ENCODE assay signal across 15 cellular contexts in the genomic region with DNA sequence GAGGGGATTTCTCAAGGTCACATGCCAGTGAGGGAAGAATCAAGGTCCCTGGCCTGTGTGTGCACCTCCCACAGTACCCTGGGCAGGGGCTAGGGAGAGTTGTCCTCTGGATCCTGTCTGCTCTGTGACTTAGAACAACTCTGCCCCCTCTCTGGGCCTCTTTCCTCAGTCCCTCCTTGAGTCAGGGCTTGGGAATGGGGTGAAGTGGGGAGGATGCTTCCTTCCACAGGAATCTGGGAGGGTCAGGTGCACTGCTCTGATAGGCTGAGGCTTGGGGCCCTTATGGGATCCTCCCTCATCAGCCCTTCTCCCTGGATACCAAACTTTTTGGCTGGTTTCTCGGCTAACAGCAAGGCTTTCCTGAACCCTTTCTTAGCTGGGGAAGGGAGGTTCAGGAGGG. TPM values are rescaled to one million over a fixed set of nuclear protein-coding genes. Genes with fewer than 3 reads are reported as not detected.
DNase-seq lines count a peak whose midpoint lies in the region; ATAC-seq, FAIRE-seq and TF ChIP-seq lines count a peak whose summit lies in the region.
"Had no signal": no experiment of that assay in that cellular context is flagged by ENCODE, and none has a peak within 500 bp of the region (broad histone marks: within the 10 kb centered on the region; RNA-seq: fewer than 3 reads in every experiment).

No MANE protein-coding gene starts in this region.

- no peak overlapping the region for H3K27ac Mint-ChIP-seq in brain
- H3K27ac Mint-ChIP-seq: memory B cell had no signal

- H3K4me1 Mint-ChIP-seq in brain = peaks cover 69% of the 10 kb centered on the region

- no peak for TF ChIP-seq CTCF in HepG2 (CRISPR knock-in tag; IDR thresholded peaks at IDR 0.05)
- TF ChIP-seq CTCF in right lobe of liver (IDR thresholded peaks at IDR 0.05) = no peak
- TF ChIP-seq CTCF in brain (conservative IDR thresholded peaks at IDR 0.05) = no peak
- no peak for TF ChIP-seq CTCF in smooth muscle cell (IDR thresholded peaks at IDR 0.05; ENCODE audit: borderline replicate concordance, insufficient read depth, poor library complexity, severe bottlenecking)

- H3K9ac ChIP-seq in HepG2 (ENCODE audit: insufficient read depth, low read depth, low read length) (peak overlapping the region; percentile 95), iPS-20b (ENCODE audit: low read depth, low read length) (0 out of 2 replicates have a peak overlapping the region, but pooled peaks have one; percentile 33), smooth muscle cell (ENCODE audit: low read depth) (no peak overlapping the region)

- H3K9me3 ChIP-seq in HepG2 (ENCODE audit: low read length) (no peaks in the 10 kb centered on the region), right lobe of liver (no peaks in the 10 kb centered on the region), iPS-20b (ENCODE audit: insufficient read depth, low read depth, low read length) (no peaks in the 10 kb centered on the region), smooth muscle cell (replicated peaks; ENCODE audit: low read depth) (no peaks in the 10 kb centered on the region)
- H3K9me3 ChIP-seq: BE2C, spleen had no signal

- H2AFZ ChIP-seq in HepG2 (ENCODE audit: low read length) = no peak overlapping the region
- no peak overlapping the region for H2AFZ ChIP-seq in smooth muscle cell (ENCODE audit: low read depth)

- H3K27me3 Mint-ChIP-seq in brain = peaks cover 35% of the 10 kb centered on the region

- H3K27me3 ChIP-seq in HepG2 (ENCODE audit: control insufficient read depth in 1 of 2, insufficient read depth in 2 of 2, low read length in 2 of 2) (no peaks in the 10 kb centered on the region; a peak in 1 of 5 replicates), right lobe of liver (no peaks in the 10 kb centered on the region), iPS-20b (ENCODE audit: insufficient read depth, low read length) (peaks cover 26% of the 10 kb centered on the region), smooth muscle cell (ENCODE audit: low read depth) (no peaks in the 10 kb centered on the region)

- no peaks in the 10 kb centered on the region for H3K36me3 Mint-ChIP-seq in brain
- H3K36me3 Mint-ChIP-seq: memory B cell had no signal

- POLR2A ChIA-PET in HepG2 (lab: Yijun Ruan, JAX) = interaction anchor here (0.6 to 12.9 kb wide), 17 partner anchors 9 to 288 kb away, joined by 3 to 253 read pairs (median 7); partner anchors contain the start of genes GPATCH3, GPN2, KDF1 and NR0B2

- H4K20me1 ChIP-seq in HepG2 (ENCODE audit: insufficient read depth, low read length) (peaks cover 67% of the 10 kb centered on the region), smooth muscle cell (ENCODE audit: low read depth) (peaks cover 12% of the 10 kb centered on the region)

- peaks cover 18% of the 10 kb centered on the region for H3F3A ChIP-seq in smooth muscle cell (ENCODE audit: low read depth)

- H3K27ac ChIP-seq in HepG2 (ENCODE audit: extremely low read length, insufficient read depth, low read length) = no peak overlapping the region
- H3K27ac ChIP-seq in right lobe of liver = no peak overlapping the region
- H3K27ac ChIP-seq in iPS-20b (ENCODE audit: low read length) = no peak overlapping the region
- H3K27ac ChIP-seq in smooth muscle cell (ENCODE audit: low read depth) = no peak overlapping the region
- H3K27ac ChIP-seq: WERI-Rb-1 had no signal

- no TSS peak for BruUV-seq in HepG2 (replicated peaks; lab: Mats Ljungman, UMichigan)

- ATAC-seq in HepG2 (no peak), right lobe of liver (no peak)

- H3K9me3 Mint-ChIP-seq in brain = no peaks in the 10 kb centered on the region
- H3K9me3 Mint-ChIP-seq: memory B cell had no signal

- in situ Hi-C loops in HepG2 (cut with HindIII; ENCODE audit: extremely low pct_ligation_motif_present, low pct_unique_long_range_greater_than_20kb) = loop anchor here (5.0 kb wide), 1 partner anchor 34 kb away; the partner anchor contains the start of gene KDF1

- CTCF ChIA-PET in HepG2 (lab: Yijun Ruan, JAX; ENCODE audit: low intra/inter-chr PET ratio, low total read pairs) = no interaction called here

- H3K4me3 ChIP-seq in HepG2 (replicated peaks in 1 of 3; ENCODE audit: insufficient read depth in 1 of 3, low read depth in 2 of 3, low read length in 3 of 3) (peak overlapping the region; percentile 92 to 97 (median 96)), right lobe of liver (no peak overlapping the region), iPS-20b (ENCODE audit: low read length) (peak overlapping the region; percentile 83; the same call in 1 of the 2 replicates), smooth muscle cell (no peak overlapping the region)

- intact Hi-C loops in HepG2 (cut with micrococcal nuclease; ENCODE audit: unreplicated experiment) = no loop called here
- intact Hi-C loops in right lobe of liver (cut with DNase I) = no loop called here

- FAIRE-seq in HepG2 (lab: Jason Lieb, UNC) = peak; percentile 70
- FAIRE-seq: endometrium had no signal

- H3K4me2 ChIP-seq in HepG2 (ENCODE audit: low read depth, low read length) (peak overlapping the region; percentile 99), smooth muscle cell (no peak overlapping the region)

- no peak for DNase-seq in HepG2 (ENCODE audit: low spot score)
- no peak for DNase-seq in right lobe of liver
- no peak for DNase-seq in NOMO-1 (lab: John Stamatoyannopoulos, UW; ENCODE audit: unreplicated experiment in 2 of 2)
- no peak for DNase-seq in smooth muscle cell (lab: John Stamatoyannopoulos, UW; ENCODE audit: unreplicated experiment)
- no peak for DNase-seq in stimulated activated CD4-positive, alpha-beta T cell treated with anti-CD3 and anti-CD28 coated beads, Interleukin-2, amount 100 ng/mL, for 48 hours
- DNase-seq in CD1c-positive myeloid dendritic cell (ENCODE audit: extremely low spot score) = no peak
- DNase-seq: activated gamma-delta T cell treated with Interleukin-2 at 50 U/mL for 16 hours, BE2C, NCI-H2107, spleen had no signal

- peaks cover 34% of the 10 kb centered on the region for H3K79me2 ChIP-seq in HepG2 (ENCODE audit: insufficient read depth, low read length)
- no peaks in the 10 kb centered on the region for H3K79me2 ChIP-seq in smooth muscle cell (ENCODE audit: low read depth)

- H3K36me3 ChIP-seq in HepG2 (replicated peaks in 1 of 2; ENCODE audit: control insufficient read depth in 1 of 2, insufficient read depth in 2 of 2, low read length in 2 of 2) (0 out of 5 replicates have a peak, but pooled peaks cover 1 to 3% of the 10 kb centered on the region in 2 experiments), right lobe of liver (no peaks in the 10 kb centered on the region), iPS-20b (ENCODE audit: insufficient read depth, low read depth, low read length) (peaks cover 30% of the 10 kb centered on the region; the same call in 1 of the 2 replicates), smooth muscle cell (ENCODE audit: low read depth) (no peaks in the 10 kb centered on the region)
- H3K36me3 ChIP-seq: BE2C, spleen, WERI-Rb-1 had no signal

- TF ChIP-seq EP300 in HepG2 (IDR thresholded peaks at IDR 0.05; ENCODE audit: low read depth in 2 of 2, low read length in 2 of 2) (no peak), HepG2 (CRISPR knock-in tag; IDR thresholded peaks at IDR 0.05; ENCODE audit: borderline replicate concordance) (no peak)

- H3K4me3 Mint-ChIP-seq in brain = peak overlapping the region; percentile 85 to 90 (median 89)
- H3K4me3 Mint-ChIP-seq: memory B cell had no signal

- peaks cover 76% of the 10 kb centered on the region for H3K4me1 ChIP-seq in HepG2 (ENCODE audit: insufficient read depth, low read length)
- H3K4me1 ChIP-seq in right lobe of liver = peaks cover 0 to 8% (median 0%) of the 10 kb centered on the region in 4 donors
- peaks cover 43% of the 10 kb centered on the region for H3K4me1 ChIP-seq in iPS-20b (ENCODE audit: insufficient read depth, low read length)
- H3K4me1 ChIP-seq in smooth muscle cell (ENCODE audit: low read depth) = peaks cover 21% of the 10 kb centered on the region
- H3K4me1 ChIP-seq: BE2C had no signal

- 13% methylated on average over 1 of the region's 1 CpG for WGBS in HepG2 (ENCODE audit: low lambda C conversion rate)
- WGBS in right lobe of liver (ENCODE audit: insufficient coverage, low coverage, low lambda C conversion rate, missing lambda C conversion rate) = no CpG with 5 or more reads among the region's 1 CpG
- WGBS in smooth muscle cell (ENCODE audit: low lambda C conversion rate) = 89% methylated on average over 1 of the region's 1 CpG

- TF ChIP-seq RAD21 in HepG2 (CRISPR knock-in tag; IDR thresholded peaks at IDR 0.05) = no peak

- TF ChIP-seq POLR2A in HepG2 (IDR thresholded peaks at IDR 0.05; ENCODE audit: insufficient read depth in 1 of 2, low read depth in 2 of 2, low read length in 2 of 2) = no peak
- no peak for TF ChIP-seq POLR2A in right lobe of liver (IDR thresholded peaks at IDR 0.05)

RNA-seq across cellular contexts. Expression of gene TRNP1, which starts 2.5 kb away (rescaled TPM):
- total RNA-seq in HepG2 (2016; rRNA removed; fragmentation: Illumina TruSeq; extraction: Trizol) (35.6 and 42.0 TPM in 2 replicates), right lobe of liver (10 to 100 TPM in 2 of 6 experiments, 1 to 10 TPM in 4; 2.0 to 24.8 (median 6.7) TPM), smooth muscle cell (4.4 and 14.1 TPM in 2 replicates)
- 45.9 and 49.6 TPM in 2 replicates for total RNA-seq in HepG2 (2016; cell fraction: cytosol; rRNA removed; fragmentation: Illumina TruSeq; extraction: Trizol; ENCODE audit: low read depth)
- 32.9 and 43.5 TPM in 2 replicates for total RNA-seq in HepG2 (2016; cell fraction: insoluble cytoplasmic fraction; rRNA removed; fragmentation: Illumina TruSeq; extraction: Trizol)
- total RNA-seq in HepG2 (2016; cell fraction: membrane; rRNA removed; fragmentation: Illumina TruSeq; extraction: Trizol) = 78.4 and 79.4 TPM in 2 replicates
- 20.2 and 26.8 TPM in 2 replicates for total RNA-seq in HepG2 (2016; cell fraction: nucleus; rRNA removed; fragmentation: Illumina TruSeq; extraction: Trizol)
- polyA plus RNA-seq in HepG2 (2011; rRNA removed) (158 and 166 TPM in 2 replicates), brain (ENCODE audit: insufficient read depth, low read depth, low replicate concordance) (43.3 TPM), smooth muscle cell (18.6 and 19.9 TPM in 2 replicates)
- 196 and 254 TPM in 2 replicates for polyA plus RNA-seq in HepG2 (2011; cell fraction: cytosol; rRNA removed)
- 52.2 and 66.1 TPM in 2 replicates for polyA plus RNA-seq in HepG2 (2011; cell fraction: nucleus; rRNA removed)
- polyA plus RNA-seq in HepG2 (2012) = 56.7 and 66.7 TPM in 2 replicates
- 79.2 and 85.4 TPM in 2 replicates for polyA plus RNA-seq in HepG2 (2016; cell fraction: cytosol; fragmentation: Illumina TruSeq; extraction: Trizol; ENCODE audit: low read depth)
- 57.7 and 57.9 TPM in 2 replicates for polyA plus RNA-seq in HepG2 (2016; cell fraction: insoluble cytoplasmic fraction; fragmentation: Illumina TruSeq; extraction: Trizol; ENCODE audit: low read depth)
- polyA plus RNA-seq in HepG2 (2016; cell fraction: membrane; fragmentation: Illumina TruSeq; extraction: Trizol; ENCODE audit: low read depth) = 101 and 110 TPM in 2 replicates
- 41.5 and 46.3 TPM in 2 replicates for polyA plus RNA-seq in HepG2 (2016; cell fraction: nucleus; fragmentation: Illumina TruSeq; extraction: Trizol; ENCODE audit: insufficient read depth, low read depth)
- 0.21 and 97.7 TPM in 2 replicates for polyA minus RNA-seq in HepG2 (2011; rRNA and poly(A)+ RNA removed; ENCODE audit: low replicate concordance)
- 44.5 and 48.8 TPM in 2 replicates for polyA minus RNA-seq in HepG2 (2011; cell fraction: cytosol; rRNA and poly(A)+ RNA removed)
- 41.1 and 55.3 TPM in 2 replicates for polyA minus RNA-seq in HepG2 (2011; cell fraction: nucleus; rRNA and poly(A)+ RNA removed)

RNA-seq across cellular contexts. Expression of gene TENT5B, which starts 16.6 kb away (rescaled TPM):
- total RNA-seq in HepG2 (2016; rRNA removed; fragmentation: Illumina TruSeq; extraction: Trizol) = 0.62 and 0.88 TPM in 2 replicates
- total RNA-seq in HepG2 (2016; cell fraction: cytosol; rRNA removed; fragmentation: Illumina TruSeq; extraction: Trizol; ENCODE audit: low read depth) = 0.35 and 0.40 TPM in 2 replicates
- total RNA-seq in HepG2 (2016; cell fraction: insoluble cytoplasmic fraction; rRNA removed; fragmentation: Illumina TruSeq; extraction: Trizol) = 0.42 and 0.65 TPM in 2 replicates
- 0.52 and 0.53 TPM in 2 replicates for total RNA-seq in HepG2 (2016; cell fraction: membrane; rRNA removed; fragmentation: Illumina TruSeq; extraction: Trizol)
- 0.38 and 0.71 TPM in 2 replicates for total RNA-seq in HepG2 (2016; cell fraction: nucleus; rRNA removed; fragmentation: Illumina TruSeq; extraction: Trizol)
- polyA plus RNA-seq in HepG2 (2011; rRNA removed) = 0.13 and 0.22 TPM in 2 replicates
- 0.13 and 0.24 TPM in 2 replicates for polyA plus RNA-seq in HepG2 (2011; cell fraction: cytosol; rRNA removed)
- polyA plus RNA-seq in HepG2 (2011; cell fraction: nucleus; rRNA removed) = 0.12 and 0.23 TPM in 2 replicates
- polyA plus RNA-seq in HepG2 (2012) = 0.16 TPM in 1 of 2 replicates, not detected in the other
- polyA plus RNA-seq in HepG2 (2016; cell fraction: cytosol; fragmentation: Illumina TruSeq; extraction: Trizol; ENCODE audit: low read depth) = 0.12 and 0.17 TPM in 2 replicates
- 0.46 and 0.58 TPM in 2 replicates for polyA plus RNA-seq in HepG2 (2016; cell fraction: insoluble cytoplasmic fraction; fragmentation: Illumina TruSeq; extraction: Trizol; ENCODE audit: low read depth)
- 0.20 and 0.32 TPM in 2 replicates for polyA plus RNA-seq in HepG2 (2016; cell fraction: membrane; fragmentation: Illumina TruSeq; extraction: Trizol; ENCODE audit: low read depth)
- 0.37 and 0.77 TPM in 2 replicates for polyA plus RNA-seq in HepG2 (2016; cell fraction: nucleus; fragmentation: Illumina TruSeq; extraction: Trizol; ENCODE audit: insufficient read depth, low read depth)
- polyA minus RNA-seq in HepG2 (2011; rRNA and poly(A)+ RNA removed; ENCODE audit: low replicate concordance) = 0.96 and 5.4 TPM in 2 replicates
- not detected in 2 replicates for polyA minus RNA-seq in HepG2 (2011; cell fraction: cytosol; rRNA and poly(A)+ RNA removed)
- 0.37 and 0.39 TPM in 2 replicates for polyA minus RNA-seq in HepG2 (2011; cell fraction: nucleus; rRNA and poly(A)+ RNA removed)
- total RNA-seq in right lobe of liver = under 1 TPM in 4 of 6 experiments, not detected in 2; 0.11 to 0.49 (median 0.29) TPM
- 4.3 TPM for polyA plus RNA-seq in brain (ENCODE audit: insufficient read depth, low read depth, low replicate concordance)
- total RNA-seq in smooth muscle cell = 8.5 and 11.0 TPM in 2 replicates
- 12.7 and 24.8 TPM in 2 replicates for polyA plus RNA-seq in smooth muscle cell

RNA-seq across cellular contexts. Expression of gene KDF1, which starts 35.8 kb away (rescaled TPM):
- total RNA-seq in HepG2 (2016; rRNA removed; fragmentation: Illumina TruSeq; extraction: Trizol) (1.9 and 2.4 TPM in 2 replicates), right lobe of liver (1 to 10 TPM; 1.1 to 4.1 (median 2.5) TPM), smooth muscle cell (2.5 and 2.7 TPM in 2 replicates)
- total RNA-seq in HepG2 (2016; cell fraction: cytosol; rRNA removed; fragmentation: Illumina TruSeq; extraction: Trizol; ENCODE audit: low read depth) = 0.61 and 1.1 TPM in 2 replicates
- 1.6 and 2.1 TPM in 2 replicates for total RNA-seq in HepG2 (2016; cell fraction: insoluble cytoplasmic fraction; rRNA removed; fragmentation: Illumina TruSeq; extraction: Trizol)
- total RNA-seq in HepG2 (2016; cell fraction: membrane; rRNA removed; fragmentation: Illumina TruSeq; extraction: Trizol) = 2.0 and 2.1 TPM in 2 replicates
- 0.75 and 1.1 TPM in 2 replicates for total RNA-seq in HepG2 (2016; cell fraction: nucleus; rRNA removed; fragmentation: Illumina TruSeq; extraction: Trizol)
- polyA plus RNA-seq in HepG2 (2011; rRNA removed) (4.9 and 7.4 TPM in 2 replicates), brain (ENCODE audit: insufficient read depth, low read depth, low replicate concordance) (17.2 TPM), smooth muscle cell (0.96 and 10.0 TPM in 2 replicates)
- 4.3 and 6.8 TPM in 2 replicates for polyA plus RNA-seq in HepG2 (2011; cell fraction: cytosol; rRNA removed)
- polyA plus RNA-seq in HepG2 (2011; cell fraction: nucleus; rRNA removed) = 5.9 and 7.2 TPM in 2 replicates
- polyA plus RNA-seq in HepG2 (2012) = 4.8 and 6.0 TPM in 2 replicates
- polyA plus RNA-seq in HepG2 (2016; cell fraction: cytosol; fragmentation: Illumina TruSeq; extraction: Trizol; ENCODE audit: low read depth) = 0.87 and 0.94 TPM in 2 replicates
- 2.0 and 2.7 TPM in 2 replicates for polyA plus RNA-seq in HepG2 (2016; cell fraction: insoluble cytoplasmic fraction; fragmentation: Illumina TruSeq; extraction: Trizol; ENCODE audit: low read depth)
- polyA plus RNA-seq in HepG2 (2016; cell fraction: membrane; fragmentation: Illumina TruSeq; extraction: Trizol; ENCODE audit: low read depth) = 1.6 and 2.0 TPM in 2 replicates
- polyA plus RNA-seq in HepG2 (2016; cell fraction: nucleus; fragmentation: Illumina TruSeq; extraction: Trizol; ENCODE audit: insufficient read depth, low read depth) = 2.9 and 3.3 TPM in 2 replicates
- 12.8 TPM in 1 of 2 replicates, not detected in the other for polyA minus RNA-seq in HepG2 (2011; rRNA and poly(A)+ RNA removed; ENCODE audit: low replicate concordance)
- polyA minus RNA-seq in HepG2 (2011; cell fraction: cytosol; rRNA and poly(A)+ RNA removed) = 4.2 and 4.4 TPM in 2 replicates
- 1.3 and 2.0 TPM in 2 replicates for polyA minus RNA-seq in HepG2 (2011; cell fraction: nucleus; rRNA and poly(A)+ RNA removed)

Comparison
In these comparisons a context has a peak if more than half of its experiments do, and no peak if none do; other contexts are left out.
1. H3K4me3 ChIP-seq: peak in HepG2 (3 of 3) and iPS-20b (single experiment); none in right lobe of liver (0 of 3) and smooth muscle cell (single experiment).